In genomic region chr2:215712219-215712849, GRCh38 we compare ENCODE assay signal across 16 cellular contexts.
DNase-seq lines count a peak whose midpoint lies in the region; ATAC-seq, FAIRE-seq and TF ChIP-seq lines count a peak whose summit lies in the region.
"Had no signal": no experiment of that assay in that cellular context is flagged by ENCODE, and none has a peak within 500 bp of the region (broad histone marks: within the 10 kb centered on the region; RNA-seq: fewer than 3 reads in every experiment).

No MANE protein-coding gene starts in this region.

- H3K27ac Mint-ChIP-seq in progenitor cell of endocrine pancreas = peak overlapping the region; percentile 92
- no peak overlapping the region for H3K27ac Mint-ChIP-seq in CD8-positive, alpha-beta T cell
- H3K27ac Mint-ChIP-seq in activated T-helper 1 cell treated with anti-CD3 and anti-CD28 coated beads, Interleukin-12 subunit alpha, Interleukin-12 subunit beta, Interleukin-2, Interleukin-4 antibody, amounts not matched to agents 30 ng/mL and 10 ng/mL and 1 ng/mL, durations not matched to agents 14 hours and 24 hours and 36 hours = no peak overlapping the region
- H3K27ac Mint-ChIP-seq: natural killer cell had no signal

- H3K27me3 Mint-ChIP-seq in progenitor cell of endocrine pancreas = no peaks in the 10 kb centered on the region
- H3K27me3 Mint-ChIP-seq in CD8-positive, alpha-beta T cell (ENCODE audit: low read depth) = peaks cover 10% of the 10 kb centered on the region
- peaks cover 5% of the 10 kb centered on the region for H3K27me3 Mint-ChIP-seq in activated T-helper 1 cell treated with anti-CD3 and anti-CD28 coated beads, Interleukin-12 subunit alpha, Interleukin-12 subunit beta, Interleukin-2, Interleukin-4 antibody, amounts not matched to agents 30 ng/mL and 10 ng/mL and 1 ng/mL, durations not matched to agents 14 hours and 24 hours and 36 hours (ENCODE audit: insufficient read depth)

- in situ Hi-C loops in K562 (cut with MboI) = no loop called here

- H3K4me2 ChIP-seq in K562 (ENCODE audit: insufficient read depth, low read length) = no peak overlapping the region

- BruUV-seq in K562 (replicated peaks; lab: Mats Ljungman, UMichigan) = no TSS peak

- 23% methylated on average over 2 of the region's 3 CpGs for WGBS in K562 (ENCODE audit: insufficient coverage, low coverage, missing lambda C conversion rate)

- TF ChIP-seq CTCF in K562 (IDR thresholded peaks at IDR 0.05 in 2 of 3, conservative IDR thresholded peaks at IDR 0.05 in 1 of 3; ENCODE audit: insufficient read depth in 2 of 3, low read depth in 1 of 3, low read length in 3 of 3) (no peak), right atrium auricular region (IDR thresholded peaks at IDR 0.05) (no peak), progenitor cell of endocrine pancreas (IDR thresholded peaks at IDR 0.05; ENCODE audit: unreplicated experiment) (no peak)
- TF ChIP-seq CTCF in CD8-positive, alpha-beta T cell (IDR thresholded peaks at IDR 0.05) = no peak

- no peak for FAIRE-seq in K562 (lab: Jason Lieb, UNC)

- H3K36me3 ChIP-seq in K562 (ENCODE audit: control insufficient read depth, insufficient read depth, low read length) (no peaks in the 10 kb centered on the region), right atrium auricular region (no peaks in the 10 kb centered on the region)
- H3K36me3 ChIP-seq in CD8-positive, alpha-beta T cell (ENCODE audit: insufficient read depth, low read length) = no peaks in the 10 kb centered on the region
- H3K36me3 ChIP-seq: BE2C had no signal

- no peaks in the 10 kb centered on the region for H3K36me3 Mint-ChIP-seq in progenitor cell of endocrine pancreas (ENCODE audit: insufficient read depth)
- no peaks in the 10 kb centered on the region for H3K36me3 Mint-ChIP-seq in CD8-positive, alpha-beta T cell
- H3K36me3 Mint-ChIP-seq in activated T-helper 1 cell treated with anti-CD3 and anti-CD28 coated beads, Interleukin-12 subunit alpha, Interleukin-12 subunit beta, Interleukin-2, Interleukin-4 antibody, amounts not matched to agents 30 ng/mL and 10 ng/mL and 1 ng/mL, durations not matched to agents 14 hours and 24 hours and 36 hours (ENCODE audit: low read depth) = no peaks in the 10 kb centered on the region
- H3K36me3 Mint-ChIP-seq: natural killer cell had no signal

- H3K9me3 Mint-ChIP-seq in progenitor cell of endocrine pancreas (ENCODE audit: low read depth) = no peaks in the 10 kb centered on the region
- no peaks in the 10 kb centered on the region for H3K9me3 Mint-ChIP-seq in CD8-positive, alpha-beta T cell
- H3K9me3 Mint-ChIP-seq in activated T-helper 1 cell treated with anti-CD3 and anti-CD28 coated beads, Interleukin-12 subunit alpha, Interleukin-12 subunit beta, Interleukin-2, Interleukin-4 antibody, amounts not matched to agents 30 ng/mL and 10 ng/mL and 1 ng/mL, durations not matched to agents 14 hours and 24 hours and 36 hours = no peaks in the 10 kb centered on the region
- H3K9me3 Mint-ChIP-seq: activated T-cell treated with anti-CD3 and anti-CD28 coated beads, Interleukin-2, amount 50 U/mL, for 4 hours; natural killer cell had no signal

- CTCF ChIA-PET in K562 (lab: Yijun Ruan, JAX; ENCODE audit: low intra/inter-chr PET ratio) = no interaction called here
- CTCF ChIA-PET in CD8-positive, alpha-beta T cell (lab: Charles Lee) = no interaction called here

- no peaks in the 10 kb centered on the region for H3K79me2 ChIP-seq in K562 (ENCODE audit: control insufficient read depth, insufficient read depth, low read length)

- H2AFZ ChIP-seq in K562 (ENCODE audit: low read depth, low read length) = no peak overlapping the region

- H4K20me1 ChIP-seq in K562 (replicated peaks; ENCODE audit: control insufficient read depth, insufficient read depth, low read length) = no peaks in the 10 kb centered on the region

- H3K4me3 ChIP-seq in K562 (no peak overlapping the region), right atrium auricular region (no peak overlapping the region)
- no peak overlapping the region for H3K4me3 ChIP-seq in CD8-positive, alpha-beta T cell (ENCODE audit: low read depth, low read length)

- peaks cover 36% of the 10 kb centered on the region for H3K4me1 Mint-ChIP-seq in progenitor cell of endocrine pancreas (ENCODE audit: low read depth)
- no peaks in the 10 kb centered on the region for H3K4me1 Mint-ChIP-seq in CD8-positive, alpha-beta T cell (ENCODE audit: low read depth)
- no peaks in the 10 kb centered on the region for H3K4me1 Mint-ChIP-seq in activated T-helper 1 cell treated with anti-CD3 and anti-CD28 coated beads, Interleukin-12 subunit alpha, Interleukin-12 subunit beta, Interleukin-2, Interleukin-4 antibody, amounts not matched to agents 30 ng/mL and 10 ng/mL and 1 ng/mL, durations not matched to agents 14 hours and 24 hours and 36 hours (ENCODE audit: low read depth)
- H3K4me1 Mint-ChIP-seq: natural killer cell had no signal

- H3K4me3 Mint-ChIP-seq in progenitor cell of endocrine pancreas (ENCODE audit: low read depth) = no peak overlapping the region
- no peak overlapping the region for H3K4me3 Mint-ChIP-seq in CD8-positive, alpha-beta T cell
- H3K4me3 Mint-ChIP-seq in activated T-helper 1 cell treated with anti-CD3 and anti-CD28 coated beads, Interleukin-12 subunit alpha, Interleukin-12 subunit beta, Interleukin-2, Interleukin-4 antibody, amounts not matched to agents 30 ng/mL and 10 ng/mL and 1 ng/mL, durations not matched to agents 14 hours and 24 hours and 36 hours = no peak overlapping the region
- H3K4me3 Mint-ChIP-seq: activated T-cell treated with anti-CD3 and anti-CD28 coated beads, Interleukin-2, amount 50 U/mL, for 4 hours; natural killer cell had no signal

- POLR2A ChIA-PET in K562 (lab: Yijun Ruan, JAX) = no interaction called here
- POLR2A ChIA-PET in CD8-positive, alpha-beta T cell (lab: Charles Lee) = no interaction called here

- H3K27ac ChIP-seq in K562 (ENCODE audit: extremely low read depth, low read depth, low read length) (no peak overlapping the region), right atrium auricular region (peak overlapping the region; percentile 20 to 36)
- H3K27ac ChIP-seq in CD8-positive, alpha-beta T cell (ENCODE audit: low read depth, low read length) = no peak overlapping the region

- H3K4me1 ChIP-seq in K562 (replicated peaks in 1 of 2; ENCODE audit: control insufficient read depth in 2 of 2, insufficient read depth in 2 of 2, low read length in 2 of 2) (peaks cover 0 to 5% of the 10 kb centered on the region in 2 experiments; a peak in 1 of 5 replicates), right atrium auricular region (peaks cover 0 to 28% of the 10 kb centered on the region in 2 donors)
- no peaks in the 10 kb centered on the region for H3K4me1 ChIP-seq in CD8-positive, alpha-beta T cell (ENCODE audit: insufficient read depth, low read length)
- H3K4me1 ChIP-seq: BE2C had no signal

- no peaks in the 10 kb centered on the region for H3K27me3 ChIP-seq in K562 (ENCODE audit: control insufficient read depth in 2 of 2, insufficient read depth in 2 of 2, low read length in 2 of 2)
- H3K27me3 ChIP-seq in right atrium auricular region = no peaks in the 10 kb centered on the region
- no peaks in the 10 kb centered on the region for H3K27me3 ChIP-seq in CD8-positive, alpha-beta T cell (ENCODE audit: insufficient read depth, low read length)
- H3K27me3 ChIP-seq: BE2C had no signal

- TF ChIP-seq EP300 in K562 (IDR thresholded peaks at IDR 0.05; ENCODE audit: low read length) = no peak

- H3K9ac ChIP-seq in K562 (ENCODE audit: insufficient read depth in 1 of 2, low read depth in 2 of 2, low read length in 2 of 2) = no peak overlapping the region

- ATAC-seq in K562 = no peak
- no peak for ATAC-seq in CD8-positive, alpha-beta T cell
- no peak for ATAC-seq in HG03457 (IDR thresholded peaks at IDR 0.05; ENCODE audit: unreplicated experiment)
- ATAC-seq: activated T-cell treated with anti-CD3 and anti-CD28 coated beads, Interleukin-2, amount 50 U/mL, for 4 hours; natural killer cell had no signal

- peak; percentile 53 for DNase-seq in Daoy (ENCODE audit: low read depth)
- no peak for DNase-seq in K562 (ENCODE audit: extremely low read depth in 1 of 4, low spot score in 3 of 4)
- DNase-seq in right atrium auricular region (ENCODE audit: low spot score) = no peak
- DNase-seq in progenitor cell of endocrine pancreas (ENCODE audit: low spot score, unreplicated experiment) = no peak
- DNase-seq in NCI-H1048 (lab: John Stamatoyannopoulos, UW) = no peak
- DNase-seq in CD8-positive, alpha-beta T cell = no peak
- no peak for DNase-seq in activated T-helper 1 cell treated with anti-CD3 and anti-CD28 coated beads, Interleukin-12 subunit alpha, Interleukin-12 subunit beta, Interleukin-2, Interleukin-4 antibody, amounts not matched to agents 30 ng/mL and 10 ng/mL and 1 ng/mL, durations not matched to agents 14 hours and 24 hours and 36 hours (ENCODE audit: low spot score)
- DNase-seq: activated CD4-positive, alpha-beta T cell treated with anti-CD3 and anti-CD28 coated beads for 1 hour; activated T-cell treated with anti-CD3 and anti-CD28 coated beads, Interleukin-2, amount 50 U/mL, for 4 hours; aorta; BE2C; natural killer cell; NCI-H146; NCI-H748 treated with DMSO at 0.1 percent for 48 hours; stimulated activated CD4-positive, alpha-beta T cell treated with anti-CD3 and anti-CD28 coated beads, Interleukin-12 subunit alpha, Interleukin-12 subunit beta, amount 100 ng/mL, for 4 hours had no signal

- H3K9me1 ChIP-seq in K562 (ENCODE audit: control insufficient read depth, insufficient read depth, low read length) = no peaks in the 10 kb centered on the region

- H3K9me3 ChIP-seq in K562 (replicated peaks; ENCODE audit: control insufficient read depth, insufficient read depth, low read depth, low read length) = no peaks in the 10 kb centered on the region
- no peaks in the 10 kb centered on the region for H3K9me3 ChIP-seq in right atrium auricular region
- no peaks in the 10 kb centered on the region for H3K9me3 ChIP-seq in CD8-positive, alpha-beta T cell (ENCODE audit: low read length)
- H3K9me3 ChIP-seq: BE2C had no signal

- no peak for TF ChIP-seq POLR2A in K562 (conservative IDR thresholded peaks at IDR 0.05)

- intact Hi-C loops in K562 (cut with micrococcal nuclease) = loop anchor here (10.0 kb wide), 2 partner anchors 112 to 258 kb away; no protein-coding TSS in a partner anchor
- intact Hi-C loops in CD8-positive, alpha-beta T cell (cut with DNase I, micrococcal nuclease) = no loop called here
- intact Hi-C loops in activated T-helper 1 cell treated with anti-CD3 and anti-CD28 coated beads, Interleukin-12 subunit alpha, Interleukin-12 subunit beta, Interleukin-2, Interleukin-4 antibody, amounts not matched to agents 30 ng/mL and 10 ng/mL and 1 ng/mL, durations not matched to agents 14 hours and 24 hours and 36 hours (cut with micrococcal nuclease) = no loop called here

- no peak for TF ChIP-seq RAD21 in K562 (CRISPR knock-in tag; conservative IDR thresholded peaks at IDR 0.05 in 1 of 2, IDR thresholded peaks at IDR 0.05 in 1 of 2)

Comparison
In these comparisons a context has a peak if more than half of its experiments do, and no peak if none do; other contexts are left out.
1. H3K27ac ChIP-seq: peak in right atrium auricular region (2 of 2); none in K562 (single experiment) and CD8-positive, alpha-beta T cell (single experiment).